24 cellular contexts compared by ENCODE assay signal in the genomic region with DNA sequence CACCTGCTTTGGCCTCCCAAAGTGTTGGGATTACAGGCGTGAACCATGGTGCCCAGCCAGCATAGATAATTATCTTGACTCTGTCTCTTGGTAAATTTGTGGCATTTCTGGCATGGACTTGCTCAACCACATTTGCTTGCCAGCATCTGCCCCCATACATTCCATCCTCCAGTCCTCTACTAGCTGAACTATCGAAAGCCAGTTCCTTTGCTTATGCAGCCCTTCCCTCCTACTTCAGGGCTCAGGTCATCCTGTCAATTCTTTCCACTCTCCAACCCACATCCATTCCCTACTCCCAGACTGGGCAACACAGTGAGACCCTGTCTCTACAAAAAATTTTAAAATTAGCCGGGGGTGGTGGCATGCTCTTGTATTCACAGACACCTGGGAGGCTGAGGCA. TPM values are rescaled to one million over a fixed set of nuclear protein-coding genes. Genes with fewer than 3 reads are reported as not detected.
A peak's percentile ranks its signal among the peaks of the same experiment; 100 is the strongest.
DNase-seq lines count a peak whose midpoint lies in the region; ATAC-seq and TF ChIP-seq lines count a peak whose summit lies in the region.
"Had no signal": no experiment of that assay in that cellular context is flagged by ENCODE, and none has a peak within 500 bp of the region (broad histone marks: within the 10 kb centered on the region; RNA-seq: fewer than 3 reads in every experiment).

No MANE protein-coding gene starts in this region.

- peaks cover 11% of the 10 kb centered on the region for H3K4me1 Mint-ChIP-seq in activated naive CD4-positive, alpha-beta T cell treated with anti-CD3 and anti-CD28 coated beads, Interleukin-2, amount 10 ng/mL, durations not matched to agents 7 days and 5 days

- RAD21 ChIA-PET in HCT116 (lab: Charles Lee; ENCODE audit: low non-redundant PET in 1 of 2, low total read pairs in 2 of 2, uncharacterized antibody in 2 of 2, unreplicated experiment in 2 of 2) = no interaction called here

- no peak overlapping the region for H2AK5ac ChIP-seq in trophoblast cell (ENCODE audit: low read length)

- H3K79me1 ChIP-seq in trophoblast cell (ENCODE audit: low read length) = no peaks in the 10 kb centered on the region

- H3K4me1 ChIP-seq in HCT116 (ENCODE audit: control insufficient read depth in 1 of 2, insufficient read depth in 2 of 2, low read length in 2 of 2) (peaks cover 5 to 11% of the 10 kb centered on the region in 2 experiments; a peak in 3 of 4 replicates), trophoblast cell (ENCODE audit: control insufficient read depth in 1 of 2, insufficient read depth in 2 of 2, low read length in 2 of 2) (no peaks in the 10 kb centered on the region)

- H3K4me3 ChIP-seq in HCT116 (replicated peaks in 1 of 2; ENCODE audit: low read depth in 1 of 2, low read length in 2 of 2) = no peak overlapping the region
- H3K4me3 ChIP-seq in choroid plexus epithelial cell (ENCODE audit: low read depth, low read length) = no peak overlapping the region
- no peak overlapping the region for H3K4me3 ChIP-seq in trophoblast cell (ENCODE audit: low read depth, low read length)
- H3K4me3 ChIP-seq: ascending aorta, gastroesophageal sphincter, tibial artery had no signal

- H3K27ac Mint-ChIP-seq in activated naive CD4-positive, alpha-beta T cell treated with anti-CD3 and anti-CD28 coated beads, Interleukin-2, amount 10 ng/mL, durations not matched to agents 7 days and 5 days = no peak overlapping the region
- H3K27ac Mint-ChIP-seq: activated CD8-positive, alpha-beta T cell treated with anti-CD3 and anti-CD28 coated beads, Interleukin-2, amount 10 ng/mL, durations not matched to agents 7 days and 5 days; activated T-cell treated with anti-CD3 and anti-CD28 coated beads, Interleukin-2, amount 50 U/mL, for 24 hours; CD4-positive, CD25-positive, alpha-beta regulatory T cell; HFFc6 had no signal

- no peaks in the 10 kb centered on the region for H3K9me2 ChIP-seq in HCT116 (ENCODE audit: insufficient read depth)

- no peaks in the 10 kb centered on the region for H3K27me3 Mint-ChIP-seq in activated naive CD4-positive, alpha-beta T cell treated with anti-CD3 and anti-CD28 coated beads, Interleukin-2, amount 10 ng/mL, durations not matched to agents 7 days and 5 days
- H3K27me3 Mint-ChIP-seq: activated T-cell treated with anti-CD3 and anti-CD28 coated beads, Interleukin-2, amount 50 U/mL, for 24 hours; CD4-positive, CD25-positive, alpha-beta regulatory T cell had no signal

- H2BK5ac ChIP-seq in trophoblast cell (ENCODE audit: low read depth, low read length, poor library complexity) = no peak overlapping the region

- no peak overlapping the region for H4K91ac ChIP-seq in trophoblast cell (ENCODE audit: low read depth, low read length)

- no peaks in the 10 kb centered on the region for H3K36me3 Mint-ChIP-seq in activated naive CD4-positive, alpha-beta T cell treated with anti-CD3 and anti-CD28 coated beads, Interleukin-2, amount 10 ng/mL, durations not matched to agents 7 days and 5 days

- H2AFZ ChIP-seq in HCT116 (ENCODE audit: low read depth, low read length, poor library complexity, severe bottlenecking) = no peak overlapping the region
- no peak overlapping the region for H2AFZ ChIP-seq in trophoblast cell (ENCODE audit: insufficient read depth, low read length, poor library complexity)

- POLR2A ChIA-PET in HCT116 (lab: Charles Lee) (interaction anchor here (0.6 kb wide), 1 partner anchor 22 kb away, joined by 3 read pairs; no protein-coding TSS in a partner anchor), RWPE1 (lab: Yijun Ruan, JAX; ENCODE audit: low non-redundant PET) (no interaction called here)

- H4K12ac ChIP-seq in trophoblast cell (ENCODE audit: low read depth, low read length) = no peak overlapping the region

- DNase-seq in HCT116 (ENCODE audit: low read depth, low spot score) (no peak), RWPE1 (ENCODE audit: low spot score) (no peak), choroid plexus epithelial cell (ENCODE audit: low read depth) (peak; percentile 15), trophoblast cell (peak; percentile 92 to 96), GM19240 (ENCODE audit: insufficient read length, low spot score) (no peak), GM13976 (ENCODE audit: low spot score) (no peak)
- DNase-seq in activated naive CD4-positive, alpha-beta T cell treated with anti-CD3 and anti-CD28 coated beads, Interleukin-2, amount 10 ng/mL, durations not matched to agents 7 days and 5 days = no peak
- DNase-seq: activated CD8-positive, alpha-beta T cell treated with anti-CD3 and anti-CD28 coated beads, Interleukin-2, amount 10 ng/mL, durations not matched to agents 7 days and 5 days; activated naive CD4-positive, alpha-beta T cell treated with Interleukin-2 at 50 U/mL for 16 hours; activated T-cell treated with anti-CD3 and anti-CD28 coated beads, Interleukin-2, amount 50 U/mL, for 24 hours; CD4-positive, CD25-positive, alpha-beta regulatory T cell; erythroblast; HFFc6; NCI-H1417; NCI-H510A; nucleus accumbens; stimulated activated CD4-positive, alpha-beta T cell treated with anti-CD3 and anti-CD28 coated beads, Interleukin-12 subunit alpha, Interleukin-12 subunit beta, amount 100 ng/mL, for 4 hours; stimulated activated CD4-positive, alpha-beta T cell treated with anti-CD3 and anti-CD28 coated beads, Interleukin-4, amount 100 ng/mL, for 4 hours; stimulated activated naive CD8-positive, alpha-beta T cell treated with anti-CD3 and anti-CD28 coated beads, Interleukin-15, Interleukin-2, amounts not matched to agents 100 U/mL and 50 U/mL, for 24 hours; tibial artery had no signal

- H3K9me3 ChIP-seq in HCT116 (ENCODE audit: control insufficient read depth in 1 of 2, insufficient read depth in 1 of 2, low read depth in 1 of 2, low read length in 2 of 2) = no peaks in the 10 kb centered on the region
- no peaks in the 10 kb centered on the region for H3K9me3 ChIP-seq in trophoblast cell (ENCODE audit: insufficient read depth, low read depth, low read length)
- H3K9me3 ChIP-seq: ascending aorta, gastroesophageal sphincter, tibial artery had no signal

- peak overlapping the region; percentile 54 for H3K23ac ChIP-seq in trophoblast cell (ENCODE audit: low read length)

- H2BK120ac ChIP-seq in trophoblast cell (ENCODE audit: insufficient read depth, low read length, poor library complexity) = no peak overlapping the region

- H2BK12ac ChIP-seq in trophoblast cell (ENCODE audit: low read length) = no peak overlapping the region

- TF ChIP-seq RAD21 in HCT116 (IDR thresholded peaks at IDR 0.05; ENCODE audit: low read depth) = no peak

- H3K4me2 ChIP-seq in HCT116 (ENCODE audit: low read length) (peak overlapping the region; percentile 9; the same call in 1 of the 2 replicates), trophoblast cell (ENCODE audit: low read length) (no peak overlapping the region)

- in situ Hi-C loops in GM13976 (cut with MboI; ENCODE audit: low sequenced_read_pairs, unreplicated experiment) = loop anchor here (25.0 kb wide), 1 partner anchor 167 kb away; a partner anchor contains a TSS

- no peak overlapping the region for H3K18ac ChIP-seq in trophoblast cell (ENCODE audit: low read length)

- no peak overlapping the region for H3K14ac ChIP-seq in trophoblast cell (ENCODE audit: low read length)

- TF ChIP-seq POLR2A in HCT116 (IDR thresholded peaks at IDR 0.05; ENCODE audit: borderline replicate concordance, extremely low read depth, insufficient read depth, insufficient read length) = no peak

- H3K36me3 ChIP-seq in HCT116 (ENCODE audit: control insufficient read depth in 1 of 2, insufficient read depth in 2 of 2, low read length in 2 of 2) (no peaks in the 10 kb centered on the region), trophoblast cell (ENCODE audit: control insufficient read depth in 1 of 2, insufficient read depth in 2 of 2, low read length in 2 of 2) (no peaks in the 10 kb centered on the region)
- H3K36me3 ChIP-seq: ascending aorta, gastroesophageal sphincter, tibial artery had no signal

- no peak for TF ChIP-seq CTCF in HCT116 (IDR thresholded peaks at IDR 0.05 in 2 of 3, conservative IDR thresholded peaks at IDR 0.05 in 1 of 3; ENCODE audit: borderline replicate concordance in 1 of 3, insufficient read depth in 1 of 3, low read depth in 2 of 3, low read length in 2 of 3)
- TF ChIP-seq CTCF in RWPE1 (conservative IDR thresholded peaks at IDR 0.05; ENCODE audit: low read depth) = no peak
- no peak for TF ChIP-seq CTCF in choroid plexus epithelial cell (conservative IDR thresholded peaks at IDR 0.05; ENCODE audit: low read depth, low read length)
- no peak for TF ChIP-seq CTCF in GM13976 (IDR thresholded peaks at IDR 0.05; ENCODE audit: borderline replicate concordance, control extremely low read depth, extremely low read depth, insufficient read depth, missing control alignments)

- ATAC-seq in HCT116 (peak; percentile 37; the same call in 1 of the 2 replicates), GM21529 (IDR thresholded peaks at IDR 0.05; ENCODE audit: unreplicated experiment) (no peak)
- ATAC-seq: activated CD4-positive, CD25-positive, alpha-beta regulatory T cell treated with anti-CD3 and anti-CD28 coated beads, Interleukin-2, amount 50 U/mL, for 24 hours; activated CD8-positive, alpha-beta T cell treated with anti-CD3 and anti-CD28 coated beads, Interleukin-2, amount 10 ng/mL, durations not matched to agents 7 days and 5 days; gastroesophageal sphincter; stimulated activated naive CD8-positive, alpha-beta T cell treated with anti-CD3 and anti-CD28 coated beads, Interleukin-15, Interleukin-2, amounts not matched to agents 100 U/mL and 50 U/mL, for 24 hours had no signal

- intact Hi-C loops in HCT116 (cut with micrococcal nuclease) = no loop called here

- no peak overlapping the region for H4K8ac ChIP-seq in trophoblast cell (ENCODE audit: low read depth, low read length)

- H3K27me3 ChIP-seq in HCT116 (ENCODE audit: insufficient read depth, low read length) = no peaks in the 10 kb centered on the region
- no peaks in the 10 kb centered on the region for H3K27me3 ChIP-seq in trophoblast cell (ENCODE audit: insufficient read depth, low read length)
- H3K27me3 ChIP-seq: ascending aorta, gastroesophageal sphincter, tibial artery had no signal

- no CpG with 5 or more reads among the region's 3 CpGs for WGBS in trophoblast cell (ENCODE audit: extremely low coverage, insufficient coverage, insufficient read length)

- H3K4me3 Mint-ChIP-seq in activated naive CD4-positive, alpha-beta T cell treated with anti-CD3 and anti-CD28 coated beads, Interleukin-2, amount 10 ng/mL, durations not matched to agents 7 days and 5 days = no peak overlapping the region
- H3K4me3 Mint-ChIP-seq: activated CD8-positive, alpha-beta T cell treated with anti-CD3 and anti-CD28 coated beads, Interleukin-2, amount 10 ng/mL, durations not matched to agents 7 days and 5 days; activated T-cell treated with anti-CD3 and anti-CD28 coated beads, Interleukin-2, amount 50 U/mL, for 24 hours; CD4-positive, CD25-positive, alpha-beta regulatory T cell; HFFc6 had no signal

- H3K79me2 ChIP-seq in HCT116 (ENCODE audit: insufficient read depth, low read length) (no peaks in the 10 kb centered on the region), trophoblast cell (ENCODE audit: control insufficient read depth, insufficient read depth, low read length, poor library complexity) (no peaks in the 10 kb centered on the region)

- CTCF ChIA-PET in HCT116 (lab: Charles Lee) (no interaction called here), RWPE1 (lab: Yijun Ruan, JAX) (interaction anchor here (0.7 kb wide), 2 partner anchors 28 to 259 kb away, joined by 3 to 4 read pairs; no protein-coding TSS in a partner anchor)
- CTCF ChIA-PET in activated naive CD4-positive, alpha-beta T cell treated with anti-CD3 and anti-CD28 coated beads, Interleukin-2, amount 10 ng/mL, durations not matched to agents 7 days and 5 days (lab: Charles Lee) = no interaction called here

- H3K9ac ChIP-seq in HCT116 (ENCODE audit: low read length) (no peak overlapping the region), trophoblast cell (ENCODE audit: low read length) (no peak overlapping the region)

- H4K20me1 ChIP-seq in HCT116 (ENCODE audit: insufficient read depth) = no peaks in the 10 kb centered on the region

- no TSS peak for BruUV-seq in HCT116 (replicated peaks; lab: Mats Ljungman, UMichigan)

- H3K4ac ChIP-seq in trophoblast cell (ENCODE audit: low read depth, low read length) = no peak overlapping the region

- H3K9me3 Mint-ChIP-seq in activated naive CD4-positive, alpha-beta T cell treated with anti-CD3 and anti-CD28 coated beads, Interleukin-2, amount 10 ng/mL, durations not matched to agents 7 days and 5 days = no peaks in the 10 kb centered on the region
- H3K9me3 Mint-ChIP-seq: activated T-cell treated with anti-CD3 and anti-CD28 coated beads, Interleukin-2, amount 50 U/mL, for 24 hours; HFFc6 had no signal

- no peak overlapping the region for H3K27ac ChIP-seq in HCT116 (ENCODE audit: low read depth, low read length)
- peak overlapping the region; percentile 35; the same call in 1 of the 2 replicates for H3K27ac ChIP-seq in RWPE1
- H3K27ac ChIP-seq in trophoblast cell (ENCODE audit: low read depth, low read length) = no peak overlapping the region
- H3K27ac ChIP-seq: ascending aorta, gastroesophageal sphincter, tibial artery had no signal

RNA-seq across cellular contexts. Expression of a gene that starts 13.0 kb away (rescaled TPM):
- 2.5 TPM for total RNA-seq in HCT116 (2021; ENCODE audit: unreplicated experiment)
- 4.8 and 7.1 TPM in 2 replicates for polyA plus RNA-seq in HCT116 (2012)
- polyA plus RNA-seq in trophoblast cell (2013) = 2.1 TPM in 2 replicates
- total RNA-seq: ascending aorta had no signal

RNA-seq across cellular contexts. Expression of a gene that starts 27.0 kb away (rescaled TPM):
- 58.6 TPM for total RNA-seq in HCT116 (2021; ENCODE audit: unreplicated experiment)
- polyA plus RNA-seq in HCT116 (2012) = 48.1 and 55.9 TPM in 2 replicates
- 21.2 and 21.4 TPM in 2 replicates for polyA plus RNA-seq in trophoblast cell (2013)

Comparison
In these comparisons a context has a peak if more than half of its experiments do, and no peak if none do; other contexts are left out.
1. DNase-seq: peak in choroid plexus epithelial cell (single experiment) and trophoblast cell (2 of 2); none in HCT116 (single experiment), RWPE1 (single experiment), activated naive CD4-positive, alpha-beta T cell treated with anti-CD3 and anti-CD28 coated beads, Interleukin-2, amount 10 ng/mL, durations not matched to agents 7 days and 5 days (single experiment), GM19240 (single experiment) and GM13976 (single experiment).